ENCODE assay signal across 1 cellular context in genomic region chr1:211133393-211133840, GRCh38.
TF ChIP-seq lines count a peak whose summit lies in the region.

No MANE protein-coding gene starts in this region.

TF ChIP-seq in GM12878, 131 proteins besides CTCF, POLR2A, EP300 and RAD21 (continued from another document):
- no peak for TF ChIP-seq ZBTB33 (IDR thresholded peaks at IDR 0.05)
- TF ChIP-seq TBL1XR1 (IDR thresholded peaks at IDR 0.05; ENCODE audit: low read depth, low read length) = no peak
- no peak for TF ChIP-seq CBX3 (IDR thresholded peaks at IDR 0.05; ENCODE audit: borderline replicate concordance, low read depth)
- TF ChIP-seq ETV6 (conservative IDR thresholded peaks at IDR 0.05 in 1 of 2, IDR thresholded peaks at IDR 0.05 in 1 of 2; ENCODE audit: borderline replicate concordance in 1 of 2, low read depth in 1 of 2) = no peak
